ENCODE assay signal across 1 cellular context in genomic region chr16:3158498-3159314, GRCh38.
TF ChIP-seq lines count a peak whose summit lies in the region.

No MANE protein-coding gene starts in this region.

TF ChIP-seq in K562, 482 proteins besides CTCF, POLR2A, EP300 and RAD21 (continued from another document and continues in another):
- TF ChIP-seq GTF2B (IDR thresholded peaks at IDR 0.05; ENCODE audit: extremely low read depth, insufficient read length), result no peak
- TF ChIP-seq MXD1 (CRISPR knock-in tag; IDR thresholded peaks at IDR 0.05; ENCODE audit: borderline replicate concordance, poor library complexity, severe bottlenecking), result no peak
- TF ChIP-seq PRPF4 (IDR thresholded peaks at IDR 0.05; ENCODE audit: insufficient read depth, low read depth, low read length, poor library complexity, severe bottlenecking), result no peak
- TF ChIP-seq SIN3A (IDR thresholded peaks at IDR 0.05; ENCODE audit: borderline replicate concordance in 2 of 2, control insufficient read depth in 1 of 2, low read depth in 2 of 2, low read length in 2 of 2), result peak in 1 of 2 experiments; percentile 31; a peak in 1 of 4 replicates
- peak; percentile 61 for TF ChIP-seq POLR2B (IDR thresholded peaks at IDR 0.05; ENCODE audit: low read depth, partially characterized antibody)
- TF ChIP-seq PKNOX1 (IDR thresholded peaks at IDR 0.05), result no peak
- TF ChIP-seq NFIX (CRISPR knock-in tag; IDR thresholded peaks at IDR 0.05; ENCODE audit: low read depth), result no peak
- TF ChIP-seq ZFX (CRISPR knock-in tag; IDR thresholded peaks at IDR 0.05), result peak; percentile 89
- TF ChIP-seq ZNF41 (CRISPR knock-in tag; conservative IDR thresholded peaks at IDR 0.05), result no peak
- no peak for TF ChIP-seq ATF4 (CRISPR knock-in tag; IDR thresholded peaks at IDR 0.05)
- no peak for TF ChIP-seq RUNX1 (IDR thresholded peaks at IDR 0.05; ENCODE audit: low read depth)
- no peak for TF ChIP-seq ZBTB49 (CRISPR knock-in tag; IDR thresholded peaks at IDR 0.05; ENCODE audit: borderline replicate concordance)
- TF ChIP-seq TAF9B (IDR thresholded peaks at IDR 0.05; ENCODE audit: partially characterized antibody), result no peak
- 0 out of 2 replicates have a peak, but pooled peaks have one; percentile 47 for TF ChIP-seq SMARCE1 (IDR thresholded peaks at IDR 0.05)
- TF ChIP-seq SRSF1 (IDR thresholded peaks at IDR 0.05; ENCODE audit: low read depth, low read length), result no peak
- no peak for TF ChIP-seq RBM39 (optimal IDR thresholded peaks at IDR 0.05; ENCODE audit: low read depth, low read length)
- TF ChIP-seq LARP7 (IDR thresholded peaks at IDR 0.05), result no peak
- TF ChIP-seq NCOA6 (IDR thresholded peaks at IDR 0.05), result no peak; the same call in 1 of the 2 replicates
- peak; percentile 70; the same call in 1 of the 2 replicates for TF ChIP-seq SAFB (IDR thresholded peaks at IDR 0.05; ENCODE audit: borderline replicate concordance, low read depth, low read length)
- no peak for TF ChIP-seq ELK1 (CRISPR knock-in tag; IDR thresholded peaks at IDR 0.05)
- TF ChIP-seq ZNF699 (CRISPR knock-in tag; IDR thresholded peaks at IDR 0.05; ENCODE audit: insufficient replicate concordance), result no peak
- no peak for TF ChIP-seq DDX20 (tag; IDR thresholded peaks at IDR 0.05; ENCODE audit: low read depth)
- peak; percentile 61 for TF ChIP-seq ZKSCAN1 (IDR thresholded peaks at IDR 0.05; ENCODE audit: low read depth, low read length)
- peak; percentile 77 for TF ChIP-seq ZBTB40 (IDR thresholded peaks at IDR 0.05)
- TF ChIP-seq ZBTB40 (CRISPR knock-in tag; IDR thresholded peaks at IDR 0.05), result no peak
- TF ChIP-seq VEZF1 (CRISPR knock-in tag; IDR thresholded peaks at IDR 0.05), result peak; percentile 97
- TF ChIP-seq TBL1XR1 (IDR thresholded peaks at IDR 0.05; ENCODE audit: low read length in 2 of 2), result peak in 1 of 2 experiments; percentile 31; a peak in 2 of 4 replicates
- peak; percentile 63 for TF ChIP-seq ETV1 (tag; conservative IDR thresholded peaks at IDR 0.05; ENCODE audit: low read depth)
- peak; percentile 34; the same call in 1 of the 2 replicates for TF ChIP-seq MTA2 (IDR thresholded peaks at IDR 0.05; ENCODE audit: low read depth)
- TF ChIP-seq POLR2AphosphoS5 (IDR thresholded peaks at IDR 0.05; ENCODE audit: control insufficient read depth, insufficient read depth, low read depth, low read length), result peak; percentile 22; the same call in 1 of the 2 replicates
- TF ChIP-seq NCOA4 (IDR thresholded peaks at IDR 0.05; ENCODE audit: partially characterized antibody), result no peak
- TF ChIP-seq RREB1 (CRISPR knock-in tag; IDR thresholded peaks at IDR 0.05), result 0 out of 2 replicates have a peak, but pooled peaks have one; percentile 39
